In genomic region chr4:161894493-161895167, GRCh38 we compare ENCODE assay signal across 18 cellular contexts.
"Had no signal": no experiment of that assay in that cellular context is flagged by ENCODE, and none has a peak within 500 bp of the region (broad histone marks: within the 10 kb centered on the region; RNA-seq: fewer than 3 reads in every experiment).

No MANE protein-coding gene starts in this region.

- DNase-seq: activated CD4-positive, alpha-beta T cell treated with anti-CD3 and anti-CD28 coated beads, Interleukin-2, amount 50 U/mL, for 1 hour; activated CD4-positive, CD25-positive, alpha-beta regulatory T cell treated with anti-CD3 and anti-CD28 coated beads, Interleukin-2, amount 50 U/mL, for 72 hours; activated CD8-positive, alpha-beta memory T cell treated with anti-CD3 and anti-CD28 coated beads for 24 hours; activated gamma-delta T cell treated with Interleukin-2 at 50 U/mL for 16 hours; adrenal gland; effector CD8-positive, alpha-beta T cell; hypothalamus; kidney; midbrain; nephron progenitor cell; occipital lobe; stimulated activated naive CD8-positive, alpha-beta T cell treated with anti-CD3 and anti-CD28 coated beads, Interleukin-15, Interleukin-2, amounts not matched to agents 100 U/mL and 50 U/mL, for 24 hours; substantia nigra; uterus had no signal

- H3K9me3 ChIP-seq: adrenal gland, tibial nerve, uterus had no signal

- H3K36me3 ChIP-seq: adrenal gland, cardiac muscle cell, tibial nerve, uterus had no signal

- H3K27ac ChIP-seq: adrenal gland, cardiac muscle cell, tibial nerve, uterus, VCaP had no signal

- H3K27me3 ChIP-seq: adrenal gland, cardiac muscle cell, tibial nerve, uterus had no signal

- H3K4me3 ChIP-seq: adrenal gland, cardiac muscle cell, lung, tibial nerve, uterus had no signal

- H3K4me1 ChIP-seq: adrenal gland, tibial nerve, uterus had no signal
